Comparison of ENCODE assay signal across 1 cellular context in genomic region chr6:161395832-161396231, GRCh38.
TF ChIP-seq lines count a peak whose summit lies in the region.

No MANE protein-coding gene starts in this region.

TF ChIP-seq in GM23338, 12 proteins besides CTCF, POLR2A, EP300 and RAD21 (continued from another document):
- no peak for TF ChIP-seq ZNF462 (CRISPR knock-in tag; IDR thresholded peaks at IDR 0.05)
- no peak for TF ChIP-seq POLR2AphosphoS5 (IDR thresholded peaks at IDR 0.05; ENCODE audit: low read depth)
